ENCODE assay signal across 9 cellular contexts in the genomic region with DNA sequence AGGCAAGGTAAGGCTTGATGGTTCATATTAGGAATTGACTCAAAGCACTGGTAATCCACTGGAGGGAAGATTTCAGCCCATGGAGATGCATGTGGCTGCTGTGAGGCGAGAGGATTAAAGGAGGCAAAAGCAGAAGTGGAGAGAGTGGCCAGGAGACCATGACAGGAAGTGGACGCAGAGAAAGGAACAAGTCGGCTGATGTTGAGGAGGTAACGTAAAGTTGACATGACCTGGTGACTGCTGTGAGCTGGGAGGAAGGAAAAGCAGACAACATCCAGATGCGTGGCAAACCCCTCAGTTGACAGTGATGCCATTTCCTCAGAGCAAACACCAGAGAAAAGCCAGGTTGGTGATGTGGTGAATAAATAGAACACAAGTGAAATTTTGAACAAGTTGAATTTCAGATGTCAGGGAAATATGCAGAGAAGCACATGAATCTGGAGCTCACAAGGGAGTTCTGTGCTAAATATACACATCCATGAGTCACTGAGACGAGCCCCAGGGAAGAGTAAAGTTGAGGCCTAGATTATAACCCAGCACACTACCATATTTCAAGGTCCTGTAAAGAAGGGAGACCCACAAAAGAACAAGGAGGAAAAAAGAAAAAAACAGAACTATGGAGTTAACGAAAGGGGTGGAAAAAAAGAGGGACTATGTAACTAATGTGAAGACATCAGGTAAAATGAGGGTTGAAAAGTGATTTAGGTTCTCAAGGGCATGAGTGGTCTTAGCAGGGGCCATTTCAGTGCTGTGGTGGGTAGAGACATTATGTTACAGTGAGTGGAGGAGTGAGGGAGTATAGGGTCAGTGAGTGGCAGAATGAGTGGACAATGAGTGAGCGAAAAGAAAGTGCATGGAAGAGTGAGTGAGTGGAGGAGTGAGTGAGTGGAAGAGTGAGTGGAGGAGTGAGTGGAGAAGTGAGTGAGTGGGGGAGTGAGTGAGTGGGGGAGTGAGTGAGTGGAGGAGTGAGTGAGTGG.
DNase-seq lines count a peak whose midpoint lies in the region; ATAC-seq lines count a peak whose summit lies in the region.
"Had no signal": no experiment of that assay in that cellular context is flagged by ENCODE, and none has a peak within 500 bp of the region (broad histone marks: within the 10 kb centered on the region; RNA-seq: fewer than 3 reads in every experiment).

No MANE protein-coding gene starts in this region.

- no peak overlapping the region for H3K4me3 Mint-ChIP-seq in activated CD8-positive, alpha-beta memory T cell treated with anti-CD3 and anti-CD28 coated beads, Interleukin-2, amount 10 ng/mL, durations not matched to agents 7 days and 5 days
- no peak overlapping the region for H3K4me3 Mint-ChIP-seq in activated CD4-positive, alpha-beta memory T cell treated with anti-CD3 and anti-CD28 coated beads, Interleukin-2, amount 10 ng/mL, durations not matched to agents 7 days and 5 days
- H3K4me3 Mint-ChIP-seq in stimulated activated naive CD8-positive, alpha-beta T cell treated with anti-CD3 and anti-CD28 coated beads, Interleukin-15, amount 100 ng/mL, for 72 hours: no peak overlapping the region

- peak; percentile 61 for DNase-seq in activated CD8-positive, alpha-beta memory T cell treated with anti-CD3 and anti-CD28 coated beads, Interleukin-2, amount 10 ng/mL, durations not matched to agents 7 days and 5 days
- DNase-seq in activated CD8-positive, alpha-beta memory T cell treated with anti-CD3 and anti-CD28 coated beads, Interleukin-2, amount 50 U/mL, for 48 hours: no peak
- peak; percentile 40 for DNase-seq in activated CD4-positive, alpha-beta memory T cell treated with anti-CD3 and anti-CD28 coated beads, Interleukin-2, amount 10 ng/mL, durations not matched to agents 7 days and 5 days
- DNase-seq in stimulated activated naive CD8-positive, alpha-beta T cell treated with anti-CD3 and anti-CD28 coated beads, Interleukin-15, amount 100 ng/mL, for 72 hours: no peak
- DNase-seq in stimulated activated CD4-positive, alpha-beta T cell treated with anti-CD3 and anti-CD28 coated beads, Interleukin-4, amount 100 ng/mL, for 1 hour: no peak
- DNase-seq in stimulated activated CD4-positive, alpha-beta T cell treated with anti-CD3 and anti-CD28 coated beads, Interleukin-4, amount 100 ng/mL, for 4 hours: no peak
- DNase-seq: retina had no signal

- CTCF ChIA-PET in activated CD8-positive, alpha-beta memory T cell treated with anti-CD3 and anti-CD28 coated beads, Interleukin-2, amount 10 ng/mL, durations not matched to agents 7 days and 5 days (lab: Charles Lee): interaction anchor here (0.7 to 3.5 kb wide), 7 partner anchors 9 to 88 kb away, joined by 3 to 29 read pairs (median 5); a partner anchor contains a TSS
- CTCF ChIA-PET in activated CD4-positive, alpha-beta memory T cell treated with anti-CD3 and anti-CD28 coated beads, Interleukin-2, amount 10 ng/mL, durations not matched to agents 7 days and 5 days (lab: Charles Lee): interaction anchor here (1.1 kb wide), 1 partner anchor 61 kb away, joined by 3 read pairs; a partner anchor contains a TSS

- no peaks in the 10 kb centered on the region for H3K27me3 Mint-ChIP-seq in activated CD8-positive, alpha-beta memory T cell treated with anti-CD3 and anti-CD28 coated beads, Interleukin-2, amount 10 ng/mL, durations not matched to agents 7 days and 5 days
- H3K27me3 Mint-ChIP-seq in activated CD4-positive, alpha-beta memory T cell treated with anti-CD3 and anti-CD28 coated beads, Interleukin-2, amount 10 ng/mL, durations not matched to agents 7 days and 5 days: no peaks in the 10 kb centered on the region
- no peaks in the 10 kb centered on the region for H3K27me3 Mint-ChIP-seq in stimulated activated naive CD8-positive, alpha-beta T cell treated with anti-CD3 and anti-CD28 coated beads, Interleukin-15, amount 100 ng/mL, for 72 hours

- peaks cover 3% of the 10 kb centered on the region for H3K36me3 Mint-ChIP-seq in activated CD8-positive, alpha-beta memory T cell treated with anti-CD3 and anti-CD28 coated beads, Interleukin-2, amount 10 ng/mL, durations not matched to agents 7 days and 5 days
- H3K36me3 Mint-ChIP-seq in activated CD4-positive, alpha-beta memory T cell treated with anti-CD3 and anti-CD28 coated beads, Interleukin-2, amount 10 ng/mL, durations not matched to agents 7 days and 5 days (ENCODE audit: low read depth): no peaks in the 10 kb centered on the region

- peak; percentile 21 for ATAC-seq in activated CD8-positive, alpha-beta memory T cell treated with anti-CD3 and anti-CD28 coated beads, Interleukin-2, amount 10 ng/mL, durations not matched to agents 7 days and 5 days
- ATAC-seq in HG03175 (IDR thresholded peaks at IDR 0.05; ENCODE audit: unreplicated experiment) (peak; percentile 43), GM18873 (IDR thresholded peaks at IDR 0.05; ENCODE audit: low FRiP score, unreplicated experiment) (no peak)
- peak; percentile 21 for ATAC-seq in stimulated activated naive CD8-positive, alpha-beta T cell treated with anti-CD3 and anti-CD28 coated beads, Interleukin-15, amount 100 ng/mL, for 72 hours

- no peaks in the 10 kb centered on the region for H3K9me3 Mint-ChIP-seq in activated CD8-positive, alpha-beta memory T cell treated with anti-CD3 and anti-CD28 coated beads, Interleukin-2, amount 10 ng/mL, durations not matched to agents 7 days and 5 days (ENCODE audit: low read depth)
- no peaks in the 10 kb centered on the region for H3K9me3 Mint-ChIP-seq in activated CD4-positive, alpha-beta memory T cell treated with anti-CD3 and anti-CD28 coated beads, Interleukin-2, amount 10 ng/mL, durations not matched to agents 7 days and 5 days
- H3K9me3 Mint-ChIP-seq in stimulated activated naive CD8-positive, alpha-beta T cell treated with anti-CD3 and anti-CD28 coated beads, Interleukin-15, amount 100 ng/mL, for 72 hours: no peaks in the 10 kb centered on the region

- H3K4me1 Mint-ChIP-seq in activated CD8-positive, alpha-beta memory T cell treated with anti-CD3 and anti-CD28 coated beads, Interleukin-2, amount 10 ng/mL, durations not matched to agents 7 days and 5 days: peaks cover 28% of the 10 kb centered on the region
- H3K4me1 Mint-ChIP-seq in activated CD4-positive, alpha-beta memory T cell treated with anti-CD3 and anti-CD28 coated beads, Interleukin-2, amount 10 ng/mL, durations not matched to agents 7 days and 5 days: peaks cover 28% of the 10 kb centered on the region
- peaks cover 27% of the 10 kb centered on the region for H3K4me1 Mint-ChIP-seq in stimulated activated naive CD8-positive, alpha-beta T cell treated with anti-CD3 and anti-CD28 coated beads, Interleukin-15, amount 100 ng/mL, for 72 hours

- POLR2A ChIA-PET in activated CD4-positive, alpha-beta memory T cell treated with anti-CD3 and anti-CD28 coated beads, Interleukin-2, amount 10 ng/mL, durations not matched to agents 7 days and 5 days (lab: Charles Lee): interaction anchor here (0.9 to 1.7 kb wide), 5 partner anchors 14 to 90 kb away, joined by 3 to 6 read pairs (median 5); a partner anchor contains a TSS

- H3K27ac Mint-ChIP-seq in activated CD8-positive, alpha-beta memory T cell treated with anti-CD3 and anti-CD28 coated beads, Interleukin-2, amount 10 ng/mL, durations not matched to agents 7 days and 5 days: no peak overlapping the region
- no peak overlapping the region for H3K27ac Mint-ChIP-seq in activated CD4-positive, alpha-beta memory T cell treated with anti-CD3 and anti-CD28 coated beads, Interleukin-2, amount 10 ng/mL, durations not matched to agents 7 days and 5 days
- H3K27ac Mint-ChIP-seq in stimulated activated naive CD8-positive, alpha-beta T cell treated with anti-CD3 and anti-CD28 coated beads, Interleukin-15, amount 100 ng/mL, for 72 hours: no peak overlapping the region

Comparison
In these comparisons a context has a peak if more than half of its experiments do, and no peak if none do; other contexts are left out.
1. DNase-seq: peak in activated CD8-positive, alpha-beta memory T cell treated with anti-CD3 and anti-CD28 coated beads, Interleukin-2, amount 10 ng/mL, durations not matched to agents 7 days and 5 days (single experiment) and activated CD4-positive, alpha-beta memory T cell treated with anti-CD3 and anti-CD28 coated beads, Interleukin-2, amount 10 ng/mL, durations not matched to agents 7 days and 5 days (single experiment); none in activated CD8-positive, alpha-beta memory T cell treated with anti-CD3 and anti-CD28 coated beads, Interleukin-2, amount 50 U/mL, for 48 hours (single experiment), stimulated activated naive CD8-positive, alpha-beta T cell treated with anti-CD3 and anti-CD28 coated beads, Interleukin-15, amount 100 ng/mL, for 72 hours (0 of 2), stimulated activated CD4-positive, alpha-beta T cell treated with anti-CD3 and anti-CD28 coated beads, Interleukin-4, amount 100 ng/mL, for 1 hour (single experiment) and stimulated activated CD4-positive, alpha-beta T cell treated with anti-CD3 and anti-CD28 coated beads, Interleukin-4, amount 100 ng/mL, for 4 hours (0 of 2).